In the genomic region with DNA sequence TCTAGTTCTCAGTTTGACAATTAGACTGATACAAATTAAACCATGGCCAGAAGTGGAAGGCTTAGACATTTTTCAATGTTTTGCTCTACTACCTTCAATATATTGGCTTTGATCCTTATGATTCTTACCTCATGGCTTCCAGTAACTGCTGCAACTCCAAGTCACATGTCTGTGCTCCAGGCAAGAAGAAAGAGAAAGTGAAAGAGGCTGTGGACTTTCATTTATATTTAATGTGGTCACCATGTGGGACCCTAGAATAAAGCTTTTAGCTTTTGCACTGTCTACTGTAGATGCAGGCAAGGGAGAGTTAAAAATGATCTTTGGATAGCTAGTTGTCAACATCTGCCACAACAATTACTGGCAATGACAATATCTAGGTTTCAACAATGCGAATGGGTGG, we compare ENCODE assay signal across 24 cellular contexts.
DNase-seq lines count a peak whose midpoint lies in the region; ATAC-seq, FAIRE-seq and TF ChIP-seq lines count a peak whose summit lies in the region.
"Had no signal": no experiment of that assay in that cellular context is flagged by ENCODE, and none has a peak within 500 bp of the region (broad histone marks: within the 10 kb centered on the region; RNA-seq: fewer than 3 reads in every experiment).

No MANE protein-coding gene starts in this region.

- no peaks in the 10 kb centered on the region for H3K27me3 Mint-ChIP-seq in activated CD8-positive, alpha-beta T cell treated with anti-CD3 and anti-CD28 coated beads, Interleukin-2, amount 10 ng/mL, durations not matched to agents 7 days and 5 days (ENCODE audit: low read depth)
- no peaks in the 10 kb centered on the region for H3K27me3 Mint-ChIP-seq in activated CD8-positive, alpha-beta T cell treated with anti-CD3 and anti-CD28 coated beads for 36 hours
- H3K27me3 Mint-ChIP-seq: stimulated activated memory B cell treated with anti-CD40 and anti-IgM and Interleukin-4, amounts not matched to agents 10 μg/mL and 1 μg/mL and 100 μg/mL, for 72 hours had no signal

- H2BK12ac ChIP-seq in H1 (ENCODE audit: low read depth, low read length): no peak overlapping the region

- H3K4ac ChIP-seq in H1 (replicated peaks; ENCODE audit: insufficient read length, low read depth, low read length): no peak overlapping the region

- H3K23ac ChIP-seq in H1 (ENCODE audit: insufficient read length): no peak overlapping the region

- no peak overlapping the region for H2AK5ac ChIP-seq in H1 (ENCODE audit: low read depth, low read length)

- H2AFZ ChIP-seq in H1 (ENCODE audit: low read length) (peak overlapping the region; percentile 33; the same call in 1 of the 2 replicates), osteoblast (ENCODE audit: low read length) (peak overlapping the region; percentile 86)

- H4K5ac ChIP-seq in H1 (ENCODE audit: insufficient read length, low read depth, low read length): no peak overlapping the region

- no peaks in the 10 kb centered on the region for H3K36me3 ChIP-seq in H1 (ENCODE audit: control insufficient read depth in 2 of 4, insufficient read depth in 4 of 4, low read length in 3 of 4)
- no peaks in the 10 kb centered on the region for H3K36me3 ChIP-seq in osteoblast (ENCODE audit: insufficient read depth, low read length)
- no peaks in the 10 kb centered on the region for H3K36me3 ChIP-seq in esophagus muscularis mucosa
- H3K36me3 ChIP-seq: BE2C, neutrophil, tibial artery had no signal

- intact Hi-C loops in activated CD8-positive, alpha-beta T cell treated with anti-CD3 and anti-CD28 coated beads for 36 hours (cut with micrococcal nuclease): no loop called here
- intact Hi-C loops in esophagus muscularis mucosa (cut with DNase I): no loop called here

- no peak for TF ChIP-seq CTCF in activated CD8-positive, alpha-beta T cell treated with anti-CD3 and anti-CD28 coated beads for 36 hours (IDR thresholded peaks at IDR 0.05)
- TF ChIP-seq CTCF in H1 (IDR thresholded peaks at IDR 0.05; ENCODE audit: control extremely low read depth in 1 of 3, insufficient read depth in 1 of 3, low read depth in 1 of 3, low read length in 3 of 3): no peak
- no peak for TF ChIP-seq CTCF in osteoblast (IDR thresholded peaks at IDR 0.05; ENCODE audit: extremely low read depth, low read depth, low read length)
- TF ChIP-seq CTCF in esophagus muscularis mucosa (IDR thresholded peaks at IDR 0.05): no peak

- H3K9me3 Mint-ChIP-seq in activated CD8-positive, alpha-beta T cell treated with anti-CD3 and anti-CD28 coated beads, Interleukin-2, amount 10 ng/mL, durations not matched to agents 7 days and 5 days (ENCODE audit: insufficient read depth): no peaks in the 10 kb centered on the region
- no peaks in the 10 kb centered on the region for H3K9me3 Mint-ChIP-seq in activated CD8-positive, alpha-beta T cell treated with anti-CD3 and anti-CD28 coated beads for 36 hours
- H3K9me3 Mint-ChIP-seq: activated T-helper 2 cell treated with anti-CD3 and anti-CD28 coated beads, Interferon-gamma antibody, Interleukin-2, Interleukin-4, amounts not matched to agents 10 μg/mL and 5 μg/mL and 100 μg/mL, durations not matched to agents 14 hours and 24 hours and 36 hours had no signal

- no peak overlapping the region for H3K4me3 ChIP-seq in H1 (ENCODE audit: extremely low read depth in 1 of 4, insufficient read depth in 2 of 4, low read depth in 3 of 4, low read length in 4 of 4)
- H3K4me3 ChIP-seq in osteoblast (ENCODE audit: insufficient read depth, low read length): peak overlapping the region; percentile 64
- no peak overlapping the region for H3K4me3 ChIP-seq in esophagus muscularis mucosa
- H3K4me3 ChIP-seq: mucosa of descending colon, tibial artery had no signal

- no peak overlapping the region for H4K91ac ChIP-seq in H1 (replicated peaks; ENCODE audit: insufficient read length, low read length)

- no peak for FAIRE-seq in H1 (lab: Jason Lieb, UNC)
- FAIRE-seq: D721Med, frontal cortex had no signal

- no peak overlapping the region for H3K27ac ChIP-seq in H1 (ENCODE audit: low read depth, low read length)
- no peak overlapping the region for H3K27ac ChIP-seq in osteoblast (ENCODE audit: low read depth, low read length)
- H3K27ac ChIP-seq in esophagus muscularis mucosa (replicated peaks in 1 of 4): no peak overlapping the region
- H3K27ac ChIP-seq: 22Rv1, neutrophil, tibial artery had no signal

- no peak for DNase-seq in activated CD8-positive, alpha-beta T cell treated with anti-CD3 and anti-CD28 coated beads, Interleukin-2, amount 10 ng/mL, durations not matched to agents 7 days and 5 days
- DNase-seq in activated CD8-positive, alpha-beta T cell treated with anti-CD3 and anti-CD28 coated beads for 36 hours: no peak
- DNase-seq in OCI-M1 (lab: John Stamatoyannopoulos, UW): peak; percentile 84
- no peak for DNase-seq in H1 (ENCODE audit: low read depth in 1 of 2, low spot score in 2 of 2)
- DNase-seq in osteoblast (ENCODE audit: insufficient read length, low spot score, missing footprints): no peak
- DNase-seq in NCI-H2081 (lab: John Stamatoyannopoulos, UW): no peak
- DNase-seq in esophagus muscularis mucosa (ENCODE audit: extremely low spot score): no peak
- no peak for DNase-seq in stimulated activated CD4-positive, alpha-beta T cell treated with anti-CD3 and anti-CD28 coated beads, Interleukin-15, amount 100 ng/mL, for 24 hours
- DNase-seq: activated CD4-positive, CD25-positive, alpha-beta regulatory T cell; amygdala; BE2C; GF-D8; left colon; mucosa of descending colon; NCI-H1694 treated with DMSO at 0.1 percent for 48 hours; retina; tibial artery had no signal

- H3K4me2 ChIP-seq in H1 (ENCODE audit: insufficient read depth in 1 of 2, low read depth in 2 of 2, low read length in 2 of 2) (no peak overlapping the region), osteoblast (ENCODE audit: insufficient read depth, low read length) (peak overlapping the region; percentile 72)

- H3K9ac ChIP-seq in H1 (replicated peaks in 1 of 4; ENCODE audit: extremely low read depth in 1 of 4, low read depth in 3 of 4, low read length in 3 of 4): no peak overlapping the region

- H3K4me3 Mint-ChIP-seq in activated CD8-positive, alpha-beta T cell treated with anti-CD3 and anti-CD28 coated beads, Interleukin-2, amount 10 ng/mL, durations not matched to agents 7 days and 5 days: no peak overlapping the region
- no peak overlapping the region for H3K4me3 Mint-ChIP-seq in activated CD8-positive, alpha-beta T cell treated with anti-CD3 and anti-CD28 coated beads for 36 hours
- H3K4me3 Mint-ChIP-seq: stimulated activated memory B cell treated with anti-CD40 and anti-IgM and Interleukin-4, amounts not matched to agents 10 μg/mL and 1 μg/mL and 100 μg/mL, for 72 hours had no signal

- no peak overlapping the region for H3K14ac ChIP-seq in H1 (ENCODE audit: insufficient read length)

- H4K20me1 ChIP-seq in H1 (replicated peaks in 1 of 2; ENCODE audit: control insufficient read depth in 1 of 2, insufficient read depth in 2 of 2, low read length in 2 of 2) (no peaks in the 10 kb centered on the region), osteoblast (ENCODE audit: insufficient read depth, low read length) (no peaks in the 10 kb centered on the region)

- no peak overlapping the region for H2BK5ac ChIP-seq in H1 (ENCODE audit: low read depth, low read length)

- no peak overlapping the region for H2BK15ac ChIP-seq in H1 (ENCODE audit: low read length)

- CTCF ChIA-PET in activated CD8-positive, alpha-beta T cell treated with anti-CD3 and anti-CD28 coated beads, Interleukin-2, amount 10 ng/mL, durations not matched to agents 7 days and 5 days (lab: Charles Lee): no interaction called here
- CTCF ChIA-PET in activated CD8-positive, alpha-beta T cell treated with anti-CD3 and anti-CD28 coated beads for 36 hours (lab: Charles Lee): interaction anchor here (2.1 kb wide), 1 partner anchor 10 kb away, joined by 6 read pairs; no protein-coding TSS in a partner anchor
- CTCF ChIA-PET in H1 (lab: Charles Lee; ENCODE audit: partially characterized antibody): interaction anchor here (1.8 kb wide), 1 partner anchor 52 kb away, joined by 4 read pairs; no protein-coding TSS in a partner anchor

- H3K4me1 ChIP-seq in H1 (replicated peaks in 1 of 4; ENCODE audit: control insufficient read depth in 3 of 4, insufficient read depth in 4 of 4, low read length in 3 of 4) (peaks cover 0 to 3% (median 2%) of the 10 kb centered on the region in 4 experiments; a peak in 2 of 7 replicates), osteoblast (ENCODE audit: insufficient read depth, low read length) (no peaks in the 10 kb centered on the region), esophagus muscularis mucosa (peaks cover 0 to 7% (median 3%) of the 10 kb centered on the region in 4 donors)

- no peak overlapping the region for H3K18ac ChIP-seq in H1 (ENCODE audit: extremely low read depth, low read length)

- peak; percentile 23 for ATAC-seq in activated CD8-positive, alpha-beta T cell treated with anti-CD3 and anti-CD28 coated beads, Interleukin-2, amount 10 ng/mL, durations not matched to agents 7 days and 5 days
- ATAC-seq in activated CD8-positive, alpha-beta T cell treated with anti-CD3 and anti-CD28 coated beads for 36 hours: no peak
- ATAC-seq: left colon; mucosa of descending colon; Right ventricle myocardium inferior; stimulated activated memory B cell treated with anti-CD40 and anti-IgM and Interleukin-4, amounts not matched to agents 10 μg/mL and 1 μg/mL and 100 μg/mL, for 72 hours had no signal

- TF ChIP-seq POLR2A in H1 (IDR thresholded peaks at IDR 0.05; ENCODE audit: control extremely low read depth in 1 of 2, low read depth in 2 of 2, low read length in 2 of 2) (no peak), esophagus muscularis mucosa (IDR thresholded peaks at IDR 0.05; ENCODE audit: low read depth) (no peak)

- H3K79me2 ChIP-seq in H1 (ENCODE audit: control insufficient read depth in 1 of 2, insufficient read depth in 2 of 2, low read length in 2 of 2): no peaks in the 10 kb centered on the region
- no peaks in the 10 kb centered on the region for H3K79me2 ChIP-seq in osteoblast (ENCODE audit: insufficient read depth, low read length)

- H3K4me1 Mint-ChIP-seq in activated CD8-positive, alpha-beta T cell treated with anti-CD3 and anti-CD28 coated beads, Interleukin-2, amount 10 ng/mL, durations not matched to agents 7 days and 5 days (ENCODE audit: low read depth): no peaks in the 10 kb centered on the region
- H3K4me1 Mint-ChIP-seq in activated CD8-positive, alpha-beta T cell treated with anti-CD3 and anti-CD28 coated beads for 36 hours (ENCODE audit: low read depth): no peaks in the 10 kb centered on the region
- H3K4me1 Mint-ChIP-seq: stimulated activated memory B cell treated with anti-CD40 and anti-IgM and Interleukin-4, amounts not matched to agents 10 μg/mL and 1 μg/mL and 100 μg/mL, for 72 hours had no signal

- H3K27me3 ChIP-seq in H1 (replicated peaks in 1 of 4; ENCODE audit: control insufficient read depth in 3 of 4, extremely low read depth in 1 of 4, insufficient read depth in 3 of 4, low read length in 3 of 4) (no peaks in the 10 kb centered on the region), osteoblast (ENCODE audit: insufficient read depth, low read length) (no peaks in the 10 kb centered on the region), esophagus muscularis mucosa (no peaks in the 10 kb centered on the region)
- H3K27me3 ChIP-seq: BE2C, neutrophil, tibial artery had no signal

- POLR2A ChIA-PET in activated CD8-positive, alpha-beta T cell treated with anti-CD3 and anti-CD28 coated beads, Interleukin-2, amount 10 ng/mL, durations not matched to agents 7 days and 5 days (lab: Charles Lee): no interaction called here
- POLR2A ChIA-PET in activated CD8-positive, alpha-beta T cell treated with anti-CD3 and anti-CD28 coated beads for 36 hours (lab: Charles Lee): no interaction called here
- POLR2A ChIA-PET in H1 (lab: Charles Lee; ENCODE audit: partially characterized antibody): no interaction called here

- no peak overlapping the region for H4K8ac ChIP-seq in H1 (ENCODE audit: extremely low read depth, insufficient read depth, low read length)

- no peaks in the 10 kb centered on the region for H3K36me3 Mint-ChIP-seq in activated CD8-positive, alpha-beta T cell treated with anti-CD3 and anti-CD28 coated beads, Interleukin-2, amount 10 ng/mL, durations not matched to agents 7 days and 5 days (ENCODE audit: low read depth)
- no peaks in the 10 kb centered on the region for H3K36me3 Mint-ChIP-seq in activated CD8-positive, alpha-beta T cell treated with anti-CD3 and anti-CD28 coated beads for 36 hours (ENCODE audit: low read depth)
- H3K36me3 Mint-ChIP-seq: stimulated activated memory B cell treated with anti-CD40 and anti-IgM and Interleukin-4, amounts not matched to agents 10 μg/mL and 1 μg/mL and 100 μg/mL, for 72 hours had no signal

- no peak overlapping the region for H2BK20ac ChIP-seq in H1 (ENCODE audit: low read length)

- no peak overlapping the region for H2BK120ac ChIP-seq in H1 (replicated peaks; ENCODE audit: low read depth, low read length)

- TF ChIP-seq RAD21 in H1 (IDR thresholded peaks at IDR 0.05 in 1 of 2, conservative IDR thresholded peaks at IDR 0.05 in 1 of 2; ENCODE audit: low read depth in 2 of 2, low read length in 2 of 2): no peak

- no peaks in the 10 kb centered on the region for H3K79me1 ChIP-seq in H1 (ENCODE audit: low read depth, low read length)

- H3K27ac Mint-ChIP-seq in activated CD8-positive, alpha-beta T cell treated with anti-CD3 and anti-CD28 coated beads, Interleukin-2, amount 10 ng/mL, durations not matched to agents 7 days and 5 days: no peak overlapping the region
- H3K27ac Mint-ChIP-seq in activated CD8-positive, alpha-beta T cell treated with anti-CD3 and anti-CD28 coated beads for 36 hours: no peak overlapping the region
- H3K27ac Mint-ChIP-seq: activated T-helper 2 cell treated with anti-CD3 and anti-CD28 coated beads, Interferon-gamma antibody, Interleukin-2, Interleukin-4, amounts not matched to agents 10 μg/mL and 5 μg/mL and 100 μg/mL, durations not matched to agents 14 hours and 24 hours and 36 hours; stimulated activated memory B cell treated with anti-CD40 and anti-IgM and Interleukin-4, amounts not matched to agents 10 μg/mL and 1 μg/mL and 100 μg/mL, for 72 hours had no signal

- TF ChIP-seq EP300 in H1 (IDR thresholded peaks at IDR 0.05; ENCODE audit: borderline replicate concordance in 1 of 2, low read depth in 2 of 2, low read length in 2 of 2) (no peak), esophagus muscularis mucosa (IDR thresholded peaks at IDR 0.05) (no peak)

- 97% methylated on average over 1 of the region's 1 CpG; no CpG with 5 or more reads in 1 of the 2 experiments for WGBS in H1 (ENCODE audit: extremely low coverage in 1 of 2, insufficient coverage in 1 of 2, insufficient read length in 1 of 2, insufficient replicate concordance in 2 of 2, low coverage in 1 of 2, low lambda C conversion rate in 2 of 2, missing lambda C conversion rate in 1 of 2), 2 experiments
- 89% methylated on average over 1 of the region's 1 CpG for WGBS in esophagus muscularis mucosa

- no peak overlapping the region for H3K56ac ChIP-seq in H1 (replicated peaks; ENCODE audit: insufficient read length, low read depth, low read length)

- no peaks in the 10 kb centered on the region for H3K9me3 ChIP-seq in H1 (ENCODE audit: insufficient read depth in 2 of 2, low read depth in 1 of 2, low read length in 1 of 2)
- H3K9me3 ChIP-seq in osteoblast (ENCODE audit: low read depth, low read length): no peaks in the 10 kb centered on the region
- no peaks in the 10 kb centered on the region for H3K9me3 ChIP-seq in esophagus muscularis mucosa
- H3K9me3 ChIP-seq: BE2C, mucosa of descending colon, neutrophil, tibial artery had no signal

- H3K23me2 ChIP-seq in H1 (ENCODE audit: low read depth, low read length): no peaks in the 10 kb centered on the region; the same call in 1 of the 2 replicates
